Comparison of ENCODE assay signal across 12 cellular contexts in the genomic region with DNA sequence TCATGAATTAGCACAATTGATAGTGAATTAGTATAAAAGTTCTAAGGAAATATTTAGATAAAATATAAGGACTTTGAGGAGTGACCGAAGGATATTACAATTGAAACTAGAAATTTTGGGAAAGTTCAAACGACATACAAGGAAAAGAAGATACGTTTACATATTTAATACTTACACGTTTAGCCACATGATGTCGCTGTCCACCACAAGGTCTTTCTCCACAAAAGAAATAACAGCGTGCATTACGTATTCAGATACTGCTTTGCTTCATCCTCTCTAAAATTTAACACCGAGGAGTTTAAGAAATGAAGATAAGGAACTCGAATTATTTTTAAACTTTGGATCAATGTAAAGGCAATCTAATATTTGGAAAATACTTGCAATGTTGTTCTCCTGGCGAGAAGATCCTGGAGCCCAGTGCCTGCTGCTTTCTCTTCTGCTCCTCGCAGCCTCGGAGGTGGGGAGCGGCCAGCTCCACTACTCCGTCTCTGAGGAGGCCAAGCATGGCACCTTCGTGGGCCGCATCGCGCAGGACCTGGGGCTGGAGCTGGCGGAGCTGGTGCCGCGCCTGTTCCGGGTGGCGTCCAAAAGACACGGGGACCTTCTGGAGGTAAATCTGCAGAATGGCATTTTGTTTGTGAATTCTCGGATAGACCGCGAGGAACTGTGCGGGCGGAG. TPM values are rescaled to one million over a fixed set of nuclear protein-coding genes. Genes with fewer than 3 reads are reported as not detected.
DNase-seq lines count a peak whose midpoint lies in the region; ATAC-seq and TF ChIP-seq lines count a peak whose summit lies in the region.
"Had no signal": no experiment of that assay in that cellular context is flagged by ENCODE, and none has a peak within 500 bp of the region (broad histone marks: within the 10 kb centered on the region; RNA-seq: fewer than 3 reads in every experiment).

Gene PCDHA3 (plus strand): TSS at position 242 of the 678 bp plus-strand sequence.

- H3K27me3 Mint-ChIP-seq in Calu3 (ENCODE audit: unreplicated experiment) = no peaks in the 10 kb centered on the region

- H4K20me1 ChIP-seq in GM23248 (ENCODE audit: insufficient read depth) = no peaks in the 10 kb centered on the region

- no peak for ATAC-seq in HG03342 (IDR thresholded peaks at IDR 0.05; ENCODE audit: unreplicated experiment)
- ATAC-seq in GM21619 (IDR thresholded peaks at IDR 0.05; ENCODE audit: unreplicated experiment) = no peak
- ATAC-seq: GM12878 had no signal

- no peaks in the 10 kb centered on the region for H3K9me2 ChIP-seq in GM23248 (ENCODE audit: insufficient read depth)

- no peak within 1 kb of the TSS for H3K4me2 ChIP-seq in GM23248 (ENCODE audit: unreplicated experiment)
- H3K4me2 ChIP-seq: KMS-11 had no signal

- WGBS in GM23248 (ENCODE audit: low coverage in 1 of 2, low lambda C conversion rate in 2 of 2, missing lambda C conversion rate in 2 of 2), 2 experiments = 21 to 22% methylated on average over 29 of the region's 29 CpGs
- WGBS in sigmoid colon, 2 donors = 24 to 55% methylated on average over 29 of the region's 29 CpGs

- H3K9me3 Mint-ChIP-seq in Calu3 (ENCODE audit: low read depth, unreplicated experiment) = peaks cover 7% of the 10 kb centered on the region

- peaks cover 5% of the 10 kb centered on the region for H3K36me3 Mint-ChIP-seq in Calu3 (ENCODE audit: insufficient read depth, unreplicated experiment)

- DNase-seq in GM23248 (peak; percentile 33), RPMI7951 (ENCODE audit: low read depth) (peak; percentile 15), fibroblast of peridontal ligament (ENCODE audit: extremely low read depth) (peak; percentile 37), sigmoid colon (no peak), Calu3 (no peak)
- DNase-seq in activated CD8-positive, alpha-beta memory T cell treated with anti-CD3 and anti-CD28 coated beads for 24 hours = no peak
- DNase-seq: SHP77 had no signal

- TF ChIP-seq POLR2A in sigmoid colon (IDR thresholded peaks at IDR 0.05) = no peak

- H3K36me3 ChIP-seq in GM23248 (ENCODE audit: low read depth) = no peaks in the 10 kb centered on the region
- no peaks in the 10 kb centered on the region for H3K36me3 ChIP-seq in sigmoid colon

- TF ChIP-seq CTCF in sigmoid colon (IDR thresholded peaks at IDR 0.05) (peak in 1 of 4 experiments; percentile 11), Calu3 (IDR thresholded peaks at IDR 0.05; ENCODE audit: unreplicated experiment) (no peak)

- no peaks in the 10 kb centered on the region for H3F3A ChIP-seq in GM23248 (ENCODE audit: insufficient read depth)

- no peaks in the 10 kb centered on the region for H3K4me1 Mint-ChIP-seq in Calu3 (ENCODE audit: low read depth, unreplicated experiment)

- no peak for TF ChIP-seq EP300 in sigmoid colon (IDR thresholded peaks at IDR 0.05)

- H3K4me1 ChIP-seq in GM23248 (ENCODE audit: insufficient read depth) = no peaks in the 10 kb centered on the region
- no peaks in the 10 kb centered on the region for H3K4me1 ChIP-seq in sigmoid colon
- H3K4me1 ChIP-seq: parathyroid adenoma had no signal

- H2AFZ ChIP-seq in GM23248 = peak within 1 kb of the TSS; percentile 31
- H2AFZ ChIP-seq: parathyroid adenoma had no signal

- H3K9me3 ChIP-seq in GM23248 (ENCODE audit: low read depth) (no peaks in the 10 kb centered on the region), sigmoid colon (peaks cover 0 to 25% (median 15%) of the 10 kb centered on the region in 4 donors)

- in situ Hi-C loops in GM23248 (cut with MboI) = no loop called here

- intact Hi-C loops in sigmoid colon (cut with DNase I) (no loop called here), Calu3 (cut with micrococcal nuclease; ENCODE audit: unreplicated experiment) (loop anchor here (10.0 kb wide), 1 partner anchor 754 kb away; no protein-coding TSS in a partner anchor)

- H3K4me3 ChIP-seq in GM23248 = peak within 1 kb of the TSS; percentile 42
- peak within 1 kb of the TSS in 3 of 4 donors; percentile 34 to 43 (median 42) for H3K4me3 ChIP-seq in sigmoid colon
- H3K4me3 ChIP-seq: GM12878 had no signal

- no peak within 1 kb of the TSS for H3K4me3 Mint-ChIP-seq in Calu3 (ENCODE audit: low read depth, unreplicated experiment)

- no peaks in the 10 kb centered on the region for H3K79me2 ChIP-seq in GM23248 (ENCODE audit: insufficient read depth)
- H3K79me2 ChIP-seq: parathyroid adenoma had no signal

- CTCF ChIA-PET in Calu3 (lab: Charles Lee) = no interaction called here

- H3K27ac ChIP-seq in GM23248 (no peak within 1 kb of the TSS), sigmoid colon (peak within 1 kb of the TSS in 1 of 4 donors; percentile 51)
- H3K27ac ChIP-seq: KMS-11, parathyroid adenoma had no signal

- no TSS peak for BruUV-seq in Calu3 (replicated peaks; lab: Mats Ljungman, UMichigan)

- H3K27me3 ChIP-seq in GM23248 (replicated peaks; ENCODE audit: insufficient read depth) (no peaks in the 10 kb centered on the region), sigmoid colon (peaks cover 0 to 73% (median 0%) of the 10 kb centered on the region in 3 donors)

- H3K9ac ChIP-seq in GM23248 = no peak within 1 kb of the TSS
- H3K9ac ChIP-seq: KMS-11, parathyroid adenoma had no signal

- H3K27ac Mint-ChIP-seq in Calu3 (ENCODE audit: unreplicated experiment) = no peak within 1 kb of the TSS

RNA-seq across cellular contexts. Expression of gene PCDHA3, which starts in this region (rescaled TPM):
- total RNA-seq in GM23248 (2014; rRNA removed; shearing (Covaris generic)) = not detected in 2 replicates
- 0.05 and 0.09 TPM in 2 replicates for polyA plus RNA-seq in GM23248 (2016; fragmentation: Nextera tagmentation; extraction: Ambion mirVana)
- not detected in 2 replicates for total RNA-seq in RPMI7951 (2014; rRNA removed; shearing (Covaris generic))
- 1 to 10 TPM in 3 of 4 donors, under 1 TPM in 1; 0.68 to 1.2 (median 1.1) TPM for total RNA-seq in sigmoid colon
- polyA plus RNA-seq in sigmoid colon = under 1 TPM in 1 of 3 donors, not detected in 2; 0.17 TPM
- total RNA-seq in Calu3 (2022) = 0.10 and 0.31 TPM in 2 replicates
- total RNA-seq: GM12878 had no signal

Comparison
In these comparisons a context has a peak if more than half of its experiments do, and no peak if none do; other contexts are left out.
1. Peak in DNase-seq and H3K4me3 ChIP-seq in GM23248; RNA of the gene not detected or under 1 TPM.
2. Peak in DNase-seq in RPMI7951; RNA of the gene not detected or under 1 TPM.